In the genomic region with DNA sequence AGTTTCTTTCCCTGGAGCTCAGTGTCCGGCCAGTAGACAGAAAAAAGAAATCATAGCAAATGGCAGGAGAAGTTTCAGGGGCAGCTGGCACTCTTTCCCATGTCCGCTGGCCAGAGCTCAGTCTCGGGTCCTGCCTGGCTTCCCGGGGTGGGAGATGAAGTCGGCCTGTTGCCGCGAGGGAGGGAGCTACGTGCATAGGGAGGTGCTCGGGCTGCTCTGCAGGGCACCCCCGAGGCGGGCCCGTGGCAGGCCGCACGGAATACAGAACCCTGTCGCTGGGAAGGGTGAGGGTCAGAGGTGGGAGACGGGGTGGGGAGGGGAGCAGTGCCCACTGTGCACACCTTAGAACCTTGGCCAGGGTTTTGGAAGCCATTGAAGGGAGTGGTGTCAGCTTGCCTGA, we compare ENCODE assay signal across 21 cellular contexts.
"Had no signal": no experiment of that assay in that cellular context is flagged by ENCODE, and none has a peak within 500 bp of the region (broad histone marks: within the 10 kb centered on the region; RNA-seq: fewer than 3 reads in every experiment).

No MANE protein-coding gene starts in this region.

- H3K4me1 ChIP-seq: adrenal gland, ascending aorta, tibial nerve had no signal

- H3K27me3 ChIP-seq: adrenal gland, ascending aorta had no signal

- H3K9me3 ChIP-seq: adrenal gland, ascending aorta, tibial nerve had no signal

- H3K27ac ChIP-seq: adrenal gland, ascending aorta, cardiac muscle cell, neural progenitor cell, SK-N-MC, tibial nerve had no signal

- H3K9me3 Mint-ChIP-seq: activated naive CD4-positive, alpha-beta T cell treated with anti-CD3 and anti-CD28 coated beads for 36 hours; activated naive CD8-positive, alpha-beta T cell treated with anti-CD3 and anti-CD28 coated beads for 36 hours; activated T-helper 1 cell treated with anti-CD3 and anti-CD28 coated beads, Interleukin-12 subunit alpha, Interleukin-12 subunit beta, Interleukin-2, Interleukin-4 antibody, amounts not matched to agents 30 ng/mL and 10 ng/mL and 1 ng/mL, durations not matched to agents 14 hours and 24 hours and 36 hours; natural killer cell; neural progenitor cell had no signal

- H3K36me3 ChIP-seq: adrenal gland, ascending aorta, cardiac muscle cell, neural progenitor cell, tibial nerve had no signal

- H3K27ac Mint-ChIP-seq: activated naive CD4-positive, alpha-beta T cell treated with anti-CD3 and anti-CD28 coated beads for 36 hours; activated naive CD8-positive, alpha-beta T cell treated with anti-CD3 and anti-CD28 coated beads for 36 hours; activated T-helper 1 cell treated with anti-CD3 and anti-CD28 coated beads, Interleukin-12 subunit alpha, Interleukin-12 subunit beta, Interleukin-2, Interleukin-4 antibody, amounts not matched to agents 30 ng/mL and 10 ng/mL and 1 ng/mL, durations not matched to agents 14 hours and 24 hours and 36 hours; brain; natural killer cell; neural progenitor cell had no signal

- H3K4me3 ChIP-seq: adrenal gland, ascending aorta, cardiac muscle cell, neural progenitor cell, SK-N-MC, tibial nerve had no signal

- H3K4me1 Mint-ChIP-seq: activated naive CD8-positive, alpha-beta T cell treated with anti-CD3 and anti-CD28 coated beads for 36 hours; natural killer cell; neural progenitor cell had no signal

- H3K4me3 Mint-ChIP-seq: activated naive CD4-positive, alpha-beta T cell treated with anti-CD3 and anti-CD28 coated beads for 36 hours; activated naive CD8-positive, alpha-beta T cell treated with anti-CD3 and anti-CD28 coated beads for 36 hours; activated T-helper 1 cell treated with anti-CD3 and anti-CD28 coated beads, Interleukin-12 subunit alpha, Interleukin-12 subunit beta, Interleukin-2, Interleukin-4 antibody, amounts not matched to agents 30 ng/mL and 10 ng/mL and 1 ng/mL, durations not matched to agents 14 hours and 24 hours and 36 hours; brain; natural killer cell; neural progenitor cell had no signal

- ATAC-seq: left cardiac atrium, left ventricle myocardium superior, natural killer cell had no signal

- H3K9ac ChIP-seq: neural progenitor cell had no signal

- DNase-seq: activated CD4-positive, alpha-beta T cell treated with anti-CD3 and anti-CD28 coated beads for 4 hours; activated CD4-positive, alpha-beta T cell treated with anti-CD3 and anti-CD28 coated beads, Interleukin-2, amount 50 U/mL, for 4 hours; activated effector memory CD4-positive, alpha-beta T cell treated with anti-CD3 and anti-CD28 coated beads, Interleukin-2, amount 50 U/mL, for 16 hours; activated naive CD4-positive, alpha-beta T cell treated with anti-CD3 and anti-CD28 coated beads for 36 hours; activated naive CD8-positive, alpha-beta T cell treated with anti-CD3 and anti-CD28 coated beads for 36 hours; adrenal gland; cortex of kidney; foreskin melanocyte; left cardiac atrium; left ventricle myocardium superior; natural killer cell; right cardiac atrium; stimulated activated CD4-positive, alpha-beta T cell treated with anti-CD3 and anti-CD28 coated beads, Interleukin-12 subunit alpha, Interleukin-12 subunit beta, amount 100 ng/mL, for 4 hours; stimulated activated CD4-positive, alpha-beta T cell treated with anti-CD3 and anti-CD28 coated beads, Interleukin-4, amount 100 ng/mL, for 1 hour had no signal

- H3K36me3 Mint-ChIP-seq: activated naive CD8-positive, alpha-beta T cell treated with anti-CD3 and anti-CD28 coated beads for 36 hours; brain; natural killer cell; neural progenitor cell had no signal
